ENCODE assay signal across 28 cellular contexts in genomic region chr5:91906494-91906893, GRCh38.
"Had no signal": no experiment of that assay in that cellular context is flagged by ENCODE, and none has a peak within 500 bp of the region (broad histone marks: within the 10 kb centered on the region; RNA-seq: fewer than 3 reads in every experiment).

No MANE protein-coding gene starts in this region.

- H3K4me3 ChIP-seq: adrenal gland, body of pancreas, esophagus squamous epithelium, gastroesophageal sphincter had no signal

- H3K27ac Mint-ChIP-seq: activated CD4-positive, alpha-beta memory T cell treated with anti-CD3 and anti-CD28 coated beads, Interleukin-2, amount 10 ng/mL, durations not matched to agents 7 days and 5 days; activated CD4-positive, alpha-beta T cell treated with anti-CD3 and anti-CD28 coated beads for 36 hours; activated CD4-positive, alpha-beta T cell treated with anti-CD3 and anti-CD28 coated beads, Interleukin-2, amount 10 ng/mL, durations not matched to agents 24 days and 14 days; activated naive CD8-positive, alpha-beta T cell; activated T-helper 17 cell treated with anti-CD3 and anti-CD28 coated beads, Interleukin-2, amount 50 U/mL, for 72 hours; effector memory CD8-positive, alpha-beta T cell had no signal

- FAIRE-seq: colon, endothelial cell of umbilical vein had no signal

- DNase-seq: activated CD4-positive, alpha-beta memory T cell treated with anti-CD3 and anti-CD28 coated beads, Interleukin-2, amount 10 ng/mL, durations not matched to agents 7 days and 5 days; activated CD4-positive, alpha-beta T cell treated with anti-CD3 and anti-CD28 coated beads for 36 hours; activated CD4-positive, alpha-beta T cell treated with anti-CD3 and anti-CD28 coated beads, Interleukin-2, amount 10 ng/mL, durations not matched to agents 24 days and 14 days; activated CD4-positive, CD25-positive, alpha-beta regulatory T cell; activated CD4-positive, CD25-positive, alpha-beta regulatory T cell treated with anti-CD3 and anti-CD28 coated beads, Interleukin-2, amount 50 U/mL, for 72 hours; activated effector memory CD4-positive, alpha-beta T cell treated with Interleukin-2 at 50 U/mL for 16 hours; activated gamma-delta T cell treated with Interleukin-2 at 50 U/mL for 16 hours; activated naive CD4-positive, alpha-beta T cell treated with anti-CD3 and anti-CD28 coated beads, Interleukin-2, amount 50 U/mL, for 16 hours; activated naive CD4-positive, alpha-beta T cell treated with Interleukin-2 at 50 U/mL for 16 hours; activated T-cell treated with anti-CD3 and anti-CD28 coated beads, Interleukin-2, amount 50 U/mL, for 4 hours; adrenal gland; amygdala; aorta; body of pancreas; caudate nucleus; cortex of kidney; dermis blood vessel endothelial cell; effector CD4-positive, alpha-beta T cell; effector memory CD8-positive, alpha-beta T cell; esophagus squamous epithelium; foreskin melanocyte; T-helper 2 cell had no signal

- H3K9me3 ChIP-seq: body of pancreas, esophagus squamous epithelium, gastroesophageal sphincter had no signal

- ATAC-seq: activated CD4-positive, alpha-beta T cell treated with anti-CD3 and anti-CD28 coated beads for 36 hours; activated T-cell treated with anti-CD3 and anti-CD28 coated beads, Interleukin-2, amount 50 U/mL, for 4 hours; activated T-helper 17 cell treated with anti-CD3 and anti-CD28 coated beads, Interleukin-2, amount 50 U/mL, for 72 hours; body of pancreas; effector memory CD8-positive, alpha-beta T cell; gastroesophageal sphincter had no signal

- H3K4me1 ChIP-seq: adrenal gland, body of pancreas, esophagus squamous epithelium, gastroesophageal sphincter had no signal

- H3K27ac ChIP-seq: adrenal gland, body of pancreas, epithelial cell of prostate, esophagus squamous epithelium, gastroesophageal sphincter had no signal

- H3K27me3 ChIP-seq: adrenal gland, body of pancreas, esophagus squamous epithelium, gastroesophageal sphincter had no signal

- H3K4me1 Mint-ChIP-seq: activated CD4-positive, alpha-beta memory T cell treated with anti-CD3 and anti-CD28 coated beads, Interleukin-2, amount 10 ng/mL, durations not matched to agents 7 days and 5 days; activated CD4-positive, alpha-beta T cell treated with anti-CD3 and anti-CD28 coated beads for 36 hours; activated CD4-positive, alpha-beta T cell treated with anti-CD3 and anti-CD28 coated beads, Interleukin-2, amount 10 ng/mL, durations not matched to agents 24 days and 14 days; activated T-helper 17 cell treated with anti-CD3 and anti-CD28 coated beads, Interleukin-2, amount 50 U/mL, for 72 hours had no signal

- H3K9me3 Mint-ChIP-seq: activated CD4-positive, alpha-beta memory T cell treated with anti-CD3 and anti-CD28 coated beads, Interleukin-2, amount 10 ng/mL, durations not matched to agents 7 days and 5 days; activated CD4-positive, alpha-beta T cell treated with anti-CD3 and anti-CD28 coated beads, Interleukin-2, amount 10 ng/mL, durations not matched to agents 24 days and 14 days; activated T-helper 17 cell treated with anti-CD3 and anti-CD28 coated beads, Interleukin-2, amount 50 U/mL, for 72 hours had no signal

- H3K27me3 Mint-ChIP-seq: activated CD4-positive, alpha-beta memory T cell treated with anti-CD3 and anti-CD28 coated beads, Interleukin-2, amount 10 ng/mL, durations not matched to agents 7 days and 5 days; activated CD4-positive, alpha-beta T cell treated with anti-CD3 and anti-CD28 coated beads for 36 hours; activated CD4-positive, alpha-beta T cell treated with anti-CD3 and anti-CD28 coated beads, Interleukin-2, amount 10 ng/mL, durations not matched to agents 24 days and 14 days; activated naive CD8-positive, alpha-beta T cell; activated T-helper 17 cell treated with anti-CD3 and anti-CD28 coated beads, Interleukin-2, amount 50 U/mL, for 72 hours; effector memory CD8-positive, alpha-beta T cell had no signal

- H3K36me3 Mint-ChIP-seq: activated naive CD8-positive, alpha-beta T cell had no signal

- H3K4me3 Mint-ChIP-seq: activated CD4-positive, alpha-beta memory T cell treated with anti-CD3 and anti-CD28 coated beads, Interleukin-2, amount 10 ng/mL, durations not matched to agents 7 days and 5 days; activated CD4-positive, alpha-beta T cell treated with anti-CD3 and anti-CD28 coated beads for 36 hours; activated CD4-positive, alpha-beta T cell treated with anti-CD3 and anti-CD28 coated beads, Interleukin-2, amount 10 ng/mL, durations not matched to agents 24 days and 14 days; activated naive CD8-positive, alpha-beta T cell; activated T-cell treated with anti-CD3 and anti-CD28 coated beads, Interleukin-2, amount 50 U/mL, for 4 hours; activated T-helper 17 cell treated with anti-CD3 and anti-CD28 coated beads, Interleukin-2, amount 50 U/mL, for 72 hours; effector memory CD8-positive, alpha-beta T cell had no signal

- H3K36me3 ChIP-seq: adrenal gland, esophagus squamous epithelium, gastroesophageal sphincter had no signal
